ENCODE assay signal across 35 cellular contexts in genomic region chr12:31466768-31467167, GRCh38.
DNase-seq lines count a peak whose midpoint lies in the region; ATAC-seq, FAIRE-seq and TF ChIP-seq lines count a peak whose summit lies in the region.
"Had no signal": no experiment of that assay in that cellular context is flagged by ENCODE, and none has a peak within 500 bp of the region (broad histone marks: within the 10 kb centered on the region; RNA-seq: fewer than 3 reads in every experiment).

No MANE protein-coding gene starts in this region.

- no peak overlapping the region for H3K4me3 Mint-ChIP-seq in central memory CD8-positive, alpha-beta T cell
- no peak overlapping the region for H3K4me3 Mint-ChIP-seq in nephron progenitor cell
- H3K4me3 Mint-ChIP-seq: activated CD8-positive, alpha-beta T cell treated with anti-CD3 and anti-CD28 coated beads, Interleukin-2, amount 10 ng/mL, durations not matched to agents 7 days and 5 days; effector memory CD8-positive, alpha-beta T cell; naive thymus-derived CD8-positive, alpha-beta T cell had no signal

- H3K27ac ChIP-seq in OCI-LY7 (ENCODE audit: low read depth, low read length, poor library complexity, severe bottlenecking) = no peak overlapping the region
- no peak overlapping the region for H3K27ac ChIP-seq in foreskin keratinocyte
- H3K27ac ChIP-seq: BLaER1 treated with 17β-estradiol and CSF1 and Interleukin-3, amounts not matched to agents 10 nM and 100 nM; cardiac muscle cell; gastroesophageal sphincter; prostate gland; sigmoid colon; SJCRH30; tibial nerve; WERI-Rb-1 had no signal

- DNase-seq in GM03348 (ENCODE audit: low spot score) (peak; percentile 12), nephron progenitor cell (no peak), OCI-LY7 (ENCODE audit: low spot score) (no peak), foreskin keratinocyte (no peak), frontal cortex (ENCODE audit: low spot score in 2 of 2) (no peak)
- DNase-seq in central memory CD8-positive, alpha-beta T cell (ENCODE audit: low spot score in 2 of 2) = no peak
- DNase-seq: activated CD4-positive, alpha-beta T cell treated with anti-CD3 and anti-CD28 coated beads for 4 hours; activated CD8-positive, alpha-beta T cell treated with anti-CD3 and anti-CD28 coated beads, Interleukin-2, amount 10 ng/mL, durations not matched to agents 7 days and 5 days; activated naive CD4-positive, alpha-beta T cell treated with anti-CD3 and anti-CD28 coated beads, Interleukin-2, amount 50 U/mL, for 16 hours; amniotic stem cell; DMS153; effector memory CD8-positive, alpha-beta T cell; left cardiac atrium; naive thymus-derived CD8-positive, alpha-beta T cell; NCI-H146; NCI-H2107; NCI-H446; NCI-H748 treated with DMSO at 0.1 percent for 48 hours; occipital lobe; sigmoid colon; SJCRH30; stimulated activated CD4-positive, alpha-beta T cell treated with anti-CD3 and anti-CD28 coated beads, Interleukin-4, amount 100 ng/mL, for 24 hours; T1000; WERI-Rb-1 had no signal

- H2AFZ ChIP-seq in OCI-LY7 (ENCODE audit: low read length) = no peak overlapping the region

- intact Hi-C loops in OCI-LY7 (cut with micrococcal nuclease; ENCODE audit: unreplicated experiment) = no loop called here

- H3K9me3 ChIP-seq in OCI-LY7 (ENCODE audit: low read length) = no peaks in the 10 kb centered on the region
- H3K9me3 ChIP-seq: gastroesophageal sphincter, prostate gland, sigmoid colon, SJCRH30, tibial nerve had no signal

- H3K4me3 ChIP-seq in OCI-LY7 (ENCODE audit: low read depth, low read length, poor library complexity, severe bottlenecking) = no peak overlapping the region
- H3K4me3 ChIP-seq: BLaER1 treated with 17β-estradiol and CSF1 and Interleukin-3, amounts not matched to agents 10 nM and 100 nM; cardiac muscle cell; gastroesophageal sphincter; lung; prostate gland; sigmoid colon; SJCRH30; tibial nerve had no signal

- TF ChIP-seq CTCF in nephron progenitor cell (IDR thresholded peaks at IDR 0.05) (no peak), OCI-LY7 (conservative IDR thresholded peaks at IDR 0.05; ENCODE audit: low read length) (no peak), foreskin keratinocyte (conservative IDR thresholded peaks at IDR 0.05) (no peak)

- H3K27ac Mint-ChIP-seq in central memory CD8-positive, alpha-beta T cell (ENCODE audit: low read depth) = peak overlapping the region; percentile 14
- H3K27ac Mint-ChIP-seq in nephron progenitor cell = peak overlapping the region; percentile 10
- H3K27ac Mint-ChIP-seq: activated CD8-positive, alpha-beta T cell treated with anti-CD3 and anti-CD28 coated beads, Interleukin-2, amount 10 ng/mL, durations not matched to agents 7 days and 5 days; effector memory CD8-positive, alpha-beta T cell; naive thymus-derived CD8-positive, alpha-beta T cell had no signal

- H3K79me2 ChIP-seq in OCI-LY7 (ENCODE audit: insufficient read depth, low read depth, low read length) = no peaks in the 10 kb centered on the region

- H3K27me3 ChIP-seq in foreskin keratinocyte = no peaks in the 10 kb centered on the region
- H3K27me3 ChIP-seq: BLaER1 treated with 17β-estradiol and CSF1 and Interleukin-3, amounts not matched to agents 10 nM and 100 nM; cardiac muscle cell; gastroesophageal sphincter; sigmoid colon; SJCRH30; tibial nerve had no signal

- ATAC-seq in HG03378 (IDR thresholded peaks at IDR 0.05; ENCODE audit: unreplicated experiment) (peak; percentile 71), foreskin keratinocyte (no peak), HG02970 (IDR thresholded peaks at IDR 0.05; ENCODE audit: low FRiP score, unreplicated experiment) (no peak)
- no peak for ATAC-seq in central memory CD8-positive, alpha-beta T cell (replicated peaks; ENCODE audit: extremely low read depth, poor library complexity, severe bottlenecking)
- ATAC-seq: activated CD8-positive, alpha-beta T cell treated with anti-CD3 and anti-CD28 coated beads, Interleukin-2, amount 10 ng/mL, durations not matched to agents 7 days and 5 days; effector memory CD8-positive, alpha-beta T cell; esophagus mucosa; gastroesophageal sphincter; left cardiac atrium; naive thymus-derived CD8-positive, alpha-beta T cell had no signal

- POLR2A ChIA-PET in OCI-LY7 (lab: Charles Lee) = no interaction called here

- no peak overlapping the region for H3K4me2 ChIP-seq in OCI-LY7 (ENCODE audit: low read length)
- H3K4me2 ChIP-seq: BLaER1 treated with 17β-estradiol and CSF1 and Interleukin-3, amounts not matched to agents 10 nM and 100 nM had no signal

- peaks cover 3% of the 10 kb centered on the region for H3K4me1 ChIP-seq in OCI-LY7 (ENCODE audit: insufficient read depth, low read length, poor library complexity, severe bottlenecking)
- no peaks in the 10 kb centered on the region for H3K4me1 ChIP-seq in foreskin keratinocyte
- H3K4me1 ChIP-seq: BLaER1 treated with 17β-estradiol and CSF1 and Interleukin-3, amounts not matched to agents 10 nM and 100 nM; gastroesophageal sphincter; prostate gland; sigmoid colon; SJCRH30 had no signal

- H3K9me3 Mint-ChIP-seq in central memory CD8-positive, alpha-beta T cell = no peaks in the 10 kb centered on the region
- H3K9me3 Mint-ChIP-seq in nephron progenitor cell = peaks cover 6% of the 10 kb centered on the region
- H3K9me3 Mint-ChIP-seq: effector memory CD8-positive, alpha-beta T cell had no signal

- H3K9me2 ChIP-seq in OCI-LY7 (ENCODE audit: insufficient read depth, low read length) = no peaks in the 10 kb centered on the region

- no TSS peak for BruUV-seq in OCI-LY7 (replicated peaks; lab: Mats Ljungman, UMichigan)

- FAIRE-seq in frontal cortex (lab: Jason Lieb, UNC) = no peak
- FAIRE-seq: G401.6, H54 had no signal

- H3K36me3 ChIP-seq in OCI-LY7 (ENCODE audit: insufficient read depth, low read length) = peaks cover 27% of the 10 kb centered on the region
- H3K36me3 ChIP-seq: cardiac muscle cell, gastroesophageal sphincter, prostate gland, sigmoid colon, SJCRH30, tibial nerve, WERI-Rb-1 had no signal

- H4K20me1 ChIP-seq in OCI-LY7 (ENCODE audit: insufficient read depth, low read length) = no peaks in the 10 kb centered on the region
- H4K20me1 ChIP-seq: BLaER1 treated with 17β-estradiol and CSF1 and Interleukin-3, amounts not matched to agents 10 nM and 100 nM had no signal

- peaks cover 11% of the 10 kb centered on the region for H3K27me3 Mint-ChIP-seq in central memory CD8-positive, alpha-beta T cell
- no peaks in the 10 kb centered on the region for H3K27me3 Mint-ChIP-seq in nephron progenitor cell (ENCODE audit: low read depth, poor library complexity)

- CTCF ChIA-PET in OCI-LY7 (lab: Charles Lee; ENCODE audit: unreplicated experiment) = no interaction called here

- no peaks in the 10 kb centered on the region for H3K36me3 Mint-ChIP-seq in central memory CD8-positive, alpha-beta T cell (ENCODE audit: insufficient read depth)
- H3K36me3 Mint-ChIP-seq in nephron progenitor cell (ENCODE audit: low read depth) = peaks cover 73% of the 10 kb centered on the region
- H3K36me3 Mint-ChIP-seq: naive thymus-derived CD8-positive, alpha-beta T cell had no signal

- no peaks in the 10 kb centered on the region for H3K4me1 Mint-ChIP-seq in central memory CD8-positive, alpha-beta T cell
- peaks cover 8% of the 10 kb centered on the region for H3K4me1 Mint-ChIP-seq in nephron progenitor cell
- H3K4me1 Mint-ChIP-seq: naive thymus-derived CD8-positive, alpha-beta T cell had no signal
